Comparison of ENCODE assay signal across 1 cellular context in the genomic region with DNA sequence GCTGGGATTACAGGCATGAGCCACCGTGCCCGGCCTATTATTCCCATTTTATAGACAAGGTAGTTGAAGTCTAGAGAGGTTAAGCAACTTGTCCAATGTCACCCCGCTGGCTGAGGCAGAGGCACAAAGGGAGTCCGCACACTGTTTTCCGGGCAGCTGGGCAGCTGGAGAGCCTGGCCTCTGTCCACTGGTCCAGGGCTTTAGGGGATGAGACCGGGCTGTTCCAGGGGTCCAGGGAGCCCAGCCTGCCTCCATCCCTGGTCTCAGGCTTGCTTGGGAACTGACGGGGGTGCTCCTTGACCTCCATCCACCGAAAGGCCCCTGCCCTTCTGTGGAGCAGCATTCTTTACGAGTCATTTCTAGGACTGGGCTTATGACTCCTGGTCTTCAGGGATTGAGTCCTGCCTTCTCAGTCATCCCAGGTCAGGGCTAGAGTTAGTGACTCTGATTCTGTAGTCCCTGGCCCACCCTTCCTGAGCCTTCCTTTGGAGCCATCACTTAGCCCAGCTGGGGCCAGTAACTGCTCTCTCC.
TF ChIP-seq lines count a peak whose summit lies in the region.

No MANE protein-coding gene starts in this region.

TF ChIP-seq in GM23338, 12 proteins besides CTCF, POLR2A, EP300 and RAD21 (continued from another document):
- TF ChIP-seq, protein P1, sequence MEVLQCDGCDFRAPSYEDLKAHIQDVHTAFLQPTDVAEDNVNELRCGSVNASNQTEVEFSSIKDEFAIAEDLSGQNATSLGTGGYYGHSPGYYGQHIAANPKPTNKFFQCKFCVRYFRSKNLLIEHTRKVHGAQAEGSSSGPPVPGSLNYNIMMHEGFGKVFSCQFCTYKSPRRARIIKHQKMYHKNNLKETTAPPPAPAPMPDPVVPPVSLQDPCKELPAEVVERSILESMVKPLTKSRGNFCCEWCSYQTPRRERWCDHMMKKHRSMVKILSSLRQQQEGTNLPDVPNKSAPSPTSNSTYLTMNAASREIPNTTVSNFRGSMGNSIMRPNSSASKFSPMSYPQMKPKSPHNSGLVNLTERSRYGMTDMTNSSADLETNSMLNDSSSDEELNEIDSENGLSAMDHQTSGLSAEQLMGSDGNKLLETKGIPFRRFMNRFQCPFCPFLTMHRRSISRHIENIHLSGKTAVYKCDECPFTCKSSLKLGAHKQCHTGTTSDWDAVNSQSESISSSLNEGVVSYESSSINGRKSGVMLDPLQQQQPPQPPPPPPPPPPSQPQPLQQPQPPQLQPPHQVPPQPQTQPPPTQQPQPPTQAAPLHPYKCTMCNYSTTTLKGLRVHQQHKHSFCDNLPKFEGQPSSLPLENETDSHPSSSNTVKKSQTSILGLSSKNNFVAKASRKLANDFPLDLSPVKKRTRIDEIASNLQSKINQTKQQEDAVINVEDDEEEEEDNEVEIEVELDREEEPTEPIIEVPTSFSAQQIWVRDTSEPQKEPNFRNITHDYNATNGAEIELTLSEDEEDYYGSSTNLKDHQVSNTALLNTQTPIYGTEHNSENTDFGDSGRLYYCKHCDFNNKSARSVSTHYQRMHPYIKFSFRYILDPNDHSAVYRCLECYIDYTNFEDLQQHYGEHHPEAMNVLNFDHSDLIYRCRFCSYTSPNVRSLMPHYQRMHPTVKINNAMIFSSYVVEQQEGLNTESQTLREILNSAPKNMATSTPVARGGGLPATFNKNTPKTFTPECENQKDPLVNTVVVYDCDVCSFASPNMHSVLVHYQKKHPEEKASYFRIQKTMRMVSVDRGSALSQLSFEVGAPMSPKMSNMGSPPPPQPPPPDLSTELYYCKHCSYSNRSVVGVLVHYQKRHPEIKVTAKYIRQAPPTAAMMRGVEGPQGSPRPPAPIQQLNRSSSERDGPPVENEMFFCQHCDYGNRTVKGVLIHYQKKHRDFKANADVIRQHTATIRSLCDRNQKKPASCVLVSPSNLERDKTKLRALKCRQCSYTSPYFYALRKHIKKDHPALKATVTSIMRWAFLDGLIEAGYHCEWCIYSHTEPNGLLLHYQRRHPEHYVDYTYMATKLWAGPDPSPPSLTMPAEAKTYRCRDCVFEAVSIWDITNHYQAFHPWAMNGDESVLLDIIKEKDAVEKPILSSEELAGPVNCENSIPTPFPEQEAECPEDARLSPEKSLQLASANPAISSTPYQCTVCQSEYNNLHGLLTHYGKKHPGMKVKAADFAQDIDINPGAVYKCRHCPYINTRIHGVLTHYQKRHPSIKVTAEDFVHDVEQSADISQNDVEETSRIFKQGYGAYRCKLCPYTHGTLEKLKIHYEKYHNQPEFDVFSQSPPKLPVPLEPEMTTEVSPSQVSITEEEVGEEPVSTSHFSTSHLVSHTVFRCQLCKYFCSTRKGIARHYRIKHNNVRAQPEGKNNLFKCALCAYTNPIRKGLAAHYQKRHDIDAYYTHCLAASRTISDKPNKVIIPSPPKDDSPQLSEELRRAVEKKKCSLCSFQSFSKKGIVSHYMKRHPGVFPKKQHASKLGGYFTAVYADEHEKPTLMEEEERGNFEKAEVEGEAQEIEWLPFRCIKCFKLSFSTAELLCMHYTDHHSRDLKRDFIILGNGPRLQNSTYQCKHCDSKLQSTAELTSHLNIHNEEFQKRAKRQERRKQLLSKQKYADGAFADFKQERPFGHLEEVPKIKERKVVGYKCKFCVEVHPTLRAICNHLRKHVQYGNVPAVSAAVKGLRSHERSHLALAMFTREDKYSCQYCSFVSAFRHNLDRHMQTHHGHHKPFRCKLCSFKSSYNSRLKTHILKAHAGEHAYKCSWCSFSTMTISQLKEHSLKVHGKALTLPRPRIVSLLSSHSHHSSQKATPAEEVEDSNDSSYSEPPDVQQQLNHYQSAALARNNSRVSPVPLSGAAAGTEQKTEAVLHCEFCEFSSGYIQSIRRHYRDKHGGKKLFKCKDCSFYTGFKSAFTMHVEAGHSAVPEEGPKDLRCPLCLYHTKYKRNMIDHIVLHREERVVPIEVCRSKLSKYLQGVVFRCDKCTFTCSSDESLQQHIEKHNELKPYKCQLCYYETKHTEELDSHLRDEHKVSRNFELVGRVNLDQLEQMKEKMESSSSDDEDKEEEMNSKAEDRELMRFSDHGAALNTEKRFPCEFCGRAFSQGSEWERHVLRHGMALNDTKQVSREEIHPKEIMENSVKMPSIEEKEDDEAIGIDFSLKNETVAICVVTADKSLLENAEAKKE (CRISPR knock-in tag; IDR thresholded peaks at IDR 0.05) = no peak
- TF ChIP-seq EZH2phosphoT487 (IDR thresholded peaks at IDR 0.05; ENCODE audit: unreplicated experiment) (no peak), CREB1 (CRISPR knock-in tag; IDR thresholded peaks at IDR 0.05; ENCODE audit: low read depth) (no peak), STAT1 (IDR thresholded peaks at IDR 0.05; ENCODE audit: unreplicated experiment) (no peak), EZH2 (IDR thresholded peaks at IDR 0.05; ENCODE audit: low read depth, unreplicated experiment) (no peak), ZNF114 (CRISPR knock-in tag; IDR thresholded peaks at IDR 0.05) (no peak), POLR2AphosphoS5 (IDR thresholded peaks at IDR 0.05; ENCODE audit: low read depth) (no peak), ZNF331 (CRISPR knock-in tag; IDR thresholded peaks at IDR 0.05; ENCODE audit: low read depth) (no peak)
- TF ChIP-seq, protein P2, sequence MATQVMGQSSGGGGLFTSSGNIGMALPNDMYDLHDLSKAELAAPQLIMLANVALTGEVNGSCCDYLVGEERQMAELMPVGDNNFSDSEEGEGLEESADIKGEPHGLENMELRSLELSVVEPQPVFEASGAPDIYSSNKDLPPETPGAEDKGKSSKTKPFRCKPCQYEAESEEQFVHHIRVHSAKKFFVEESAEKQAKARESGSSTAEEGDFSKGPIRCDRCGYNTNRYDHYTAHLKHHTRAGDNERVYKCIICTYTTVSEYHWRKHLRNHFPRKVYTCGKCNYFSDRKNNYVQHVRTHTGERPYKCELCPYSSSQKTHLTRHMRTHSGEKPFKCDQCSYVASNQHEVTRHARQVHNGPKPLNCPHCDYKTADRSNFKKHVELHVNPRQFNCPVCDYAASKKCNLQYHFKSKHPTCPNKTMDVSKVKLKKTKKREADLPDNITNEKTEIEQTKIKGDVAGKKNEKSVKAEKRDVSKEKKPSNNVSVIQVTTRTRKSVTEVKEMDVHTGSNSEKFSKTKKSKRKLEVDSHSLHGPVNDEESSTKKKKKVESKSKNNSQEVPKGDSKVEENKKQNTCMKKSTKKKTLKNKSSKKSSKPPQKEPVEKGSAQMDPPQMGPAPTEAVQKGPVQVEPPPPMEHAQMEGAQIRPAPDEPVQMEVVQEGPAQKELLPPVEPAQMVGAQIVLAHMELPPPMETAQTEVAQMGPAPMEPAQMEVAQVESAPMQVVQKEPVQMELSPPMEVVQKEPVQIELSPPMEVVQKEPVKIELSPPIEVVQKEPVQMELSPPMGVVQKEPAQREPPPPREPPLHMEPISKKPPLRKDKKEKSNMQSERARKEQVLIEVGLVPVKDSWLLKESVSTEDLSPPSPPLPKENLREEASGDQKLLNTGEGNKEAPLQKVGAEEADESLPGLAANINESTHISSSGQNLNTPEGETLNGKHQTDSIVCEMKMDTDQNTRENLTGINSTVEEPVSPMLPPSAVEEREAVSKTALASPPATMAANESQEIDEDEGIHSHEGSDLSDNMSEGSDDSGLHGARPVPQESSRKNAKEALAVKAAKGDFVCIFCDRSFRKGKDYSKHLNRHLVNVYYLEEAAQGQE (IDR thresholded peaks at IDR 0.05; ENCODE audit: unreplicated experiment) = no peak
- TF ChIP-seq, protein P3, sequence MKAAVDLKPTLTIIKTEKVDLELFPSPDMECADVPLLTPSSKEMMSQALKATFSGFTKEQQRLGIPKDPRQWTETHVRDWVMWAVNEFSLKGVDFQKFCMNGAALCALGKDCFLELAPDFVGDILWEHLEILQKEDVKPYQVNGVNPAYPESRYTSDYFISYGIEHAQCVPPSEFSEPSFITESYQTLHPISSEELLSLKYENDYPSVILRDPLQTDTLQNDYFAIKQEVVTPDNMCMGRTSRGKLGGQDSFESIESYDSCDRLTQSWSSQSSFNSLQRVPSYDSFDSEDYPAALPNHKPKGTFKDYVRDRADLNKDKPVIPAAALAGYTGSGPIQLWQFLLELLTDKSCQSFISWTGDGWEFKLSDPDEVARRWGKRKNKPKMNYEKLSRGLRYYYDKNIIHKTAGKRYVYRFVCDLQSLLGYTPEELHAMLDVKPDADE (IDR thresholded peaks at IDR 0.05) = no peak
